In the genomic region with DNA sequence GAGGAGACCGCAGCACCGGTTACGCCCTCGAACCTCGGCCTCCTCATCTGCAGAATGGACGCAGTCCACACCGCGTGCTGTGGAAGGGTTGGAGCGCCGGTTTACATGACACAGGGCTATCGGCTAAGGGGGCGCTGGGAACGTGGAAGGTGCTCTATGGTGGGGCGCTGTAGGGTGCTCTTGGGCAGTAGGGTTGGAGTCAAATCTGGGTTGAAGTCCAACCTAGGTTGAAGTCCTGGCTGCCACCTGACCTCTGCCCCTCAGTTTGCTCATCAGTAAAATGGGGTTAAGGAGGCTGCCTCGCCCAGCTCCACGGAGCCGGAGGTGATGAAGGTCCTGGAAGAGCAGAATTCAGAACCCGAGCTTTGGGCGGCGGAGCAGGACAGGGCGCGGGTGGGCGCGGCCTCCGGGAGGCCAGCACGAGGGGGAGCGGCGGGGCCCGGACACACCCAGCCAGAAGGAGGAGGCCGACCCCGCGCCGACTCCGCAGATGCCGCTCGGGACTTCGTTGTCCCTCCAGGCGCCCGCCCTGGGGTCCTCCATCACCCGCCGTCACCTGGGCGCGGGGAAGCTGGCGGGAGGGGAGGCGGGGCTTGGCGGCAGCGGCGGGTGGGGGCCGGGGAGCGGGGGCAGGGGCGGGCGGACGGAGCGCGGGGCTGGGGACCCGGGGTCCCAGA, we compare ENCODE assay signal across 1 cellular context.
TF ChIP-seq lines count a peak whose summit lies in the region.

No MANE protein-coding gene starts in this region.

TF ChIP-seq in SK-N-SH, 30 proteins besides CTCF, POLR2A, EP300 and RAD21 (continued from another document):
- TF ChIP-seq, protein P1, sequence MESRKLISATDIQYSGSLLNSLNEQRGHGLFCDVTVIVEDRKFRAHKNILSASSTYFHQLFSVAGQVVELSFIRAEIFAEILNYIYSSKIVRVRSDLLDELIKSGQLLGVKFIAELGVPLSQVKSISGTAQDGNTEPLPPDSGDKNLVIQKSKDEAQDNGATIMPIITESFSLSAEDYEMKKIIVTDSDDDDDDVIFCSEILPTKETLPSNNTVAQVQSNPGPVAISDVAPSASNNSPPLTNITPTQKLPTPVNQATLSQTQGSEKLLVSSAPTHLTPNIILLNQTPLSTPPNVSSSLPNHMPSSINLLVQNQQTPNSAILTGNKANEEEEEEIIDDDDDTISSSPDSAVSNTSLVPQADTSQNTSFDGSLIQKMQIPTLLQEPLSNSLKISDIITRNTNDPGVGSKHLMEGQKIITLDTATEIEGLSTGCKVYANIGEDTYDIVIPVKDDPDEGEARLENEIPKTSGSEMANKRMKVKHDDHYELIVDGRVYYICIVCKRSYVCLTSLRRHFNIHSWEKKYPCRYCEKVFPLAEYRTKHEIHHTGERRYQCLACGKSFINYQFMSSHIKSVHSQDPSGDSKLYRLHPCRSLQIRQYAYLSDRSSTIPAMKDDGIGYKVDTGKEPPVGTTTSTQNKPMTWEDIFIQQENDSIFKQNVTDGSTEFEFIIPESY (IDR thresholded peaks at IDR 0.05; ENCODE audit: borderline replicate concordance, low read depth) = no peak
- no peak for TF ChIP-seq RCOR1 (IDR thresholded peaks at IDR 0.05; ENCODE audit: low read length)
